Comparison of ENCODE assay signal across 8 cellular contexts in the genomic region with DNA sequence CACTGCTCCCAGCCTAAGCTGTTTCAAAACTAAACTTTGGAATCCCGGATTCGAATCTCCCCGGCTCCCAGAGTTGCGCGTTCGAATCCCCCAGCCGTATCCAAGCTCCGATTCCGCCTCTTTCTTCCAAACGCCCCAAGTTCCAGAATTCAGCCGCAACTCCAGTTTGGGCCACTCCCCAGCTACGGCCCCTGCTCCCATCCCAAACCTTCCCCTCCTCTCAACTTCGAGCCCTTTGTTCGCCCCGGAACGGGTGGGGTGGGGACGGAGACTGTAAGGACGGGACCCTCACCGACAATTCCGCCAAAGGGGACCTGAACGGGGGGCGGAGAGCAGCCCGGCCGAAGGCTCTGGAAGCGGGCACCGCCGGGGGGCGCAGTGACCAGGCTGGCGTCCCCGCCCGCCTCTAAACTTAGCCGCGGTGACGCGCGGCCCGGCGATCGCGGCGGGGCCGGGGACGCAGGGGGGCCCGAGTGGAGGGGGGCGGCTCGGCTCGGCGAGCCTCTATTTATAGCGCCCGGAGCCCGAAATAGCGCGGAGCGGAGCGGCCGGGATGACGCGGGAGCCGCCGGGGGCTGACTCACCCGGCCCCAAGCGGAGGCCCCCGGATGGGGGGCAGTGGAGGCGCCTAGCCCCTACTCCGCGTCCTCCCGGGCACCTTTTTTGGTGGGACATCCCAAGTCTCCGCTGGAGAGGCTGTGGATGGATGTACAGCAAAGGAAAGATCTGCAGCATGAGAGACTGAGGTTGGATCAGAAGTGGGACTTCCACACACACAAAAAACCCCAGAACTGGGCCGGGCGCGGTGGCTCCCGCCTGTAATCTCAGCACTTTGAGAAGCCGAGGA. TPM values are rescaled to one million over a fixed set of nuclear protein-coding genes. Genes with fewer than 3 reads are reported as not detected.
A peak's percentile ranks its signal among the peaks of the same experiment; 100 is the strongest.
DNase-seq lines count a peak whose midpoint lies in the region; ATAC-seq, FAIRE-seq and TF ChIP-seq lines count a peak whose summit lies in the region.

No MANE protein-coding gene starts in this region.

- ATAC-seq in HG03196 (IDR thresholded peaks at IDR 0.05; ENCODE audit: unreplicated experiment) = no peak
- no peak for ATAC-seq in GM19035 (IDR thresholded peaks at IDR 0.05; ENCODE audit: unreplicated experiment)

- H3K27ac ChIP-seq in suprapubic skin = peak overlapping the region; percentile 65

- no peak for TF ChIP-seq EP300 in suprapubic skin (IDR thresholded peaks at IDR 0.05)

- WGBS in suprapubic skin = 6% methylated on average over 32 of the region's 73 CpGs

- TF ChIP-seq POLR2A in suprapubic skin (IDR thresholded peaks at IDR 0.05) = no peak

- DNase-seq in ELR (ENCODE audit: low read depth) (peak; percentile 67), MG63 (peak; percentile 42), bronchial epithelial cell (ENCODE audit: low read depth) (no peak), kidney tubule cell (ENCODE audit: low spot score) (peak; percentile 38), suprapubic skin (ENCODE audit: low spot score in 2 of 2) (peak in 1 of 2 donors; percentile 80), NCI-H526 treated with DMSO at 0.1 percent for 48 hours (lab: John Stamatoyannopoulos, UW) (no peak)

- peak overlapping the region; percentile 47 for H3K4me3 ChIP-seq in MG63
- H3K4me3 ChIP-seq in bronchial epithelial cell (ENCODE audit: low read depth, low read length) = peak overlapping the region; percentile 46
- H3K4me3 ChIP-seq in suprapubic skin = peak overlapping the region; percentile 61

- TF ChIP-seq CTCF in bronchial epithelial cell (IDR thresholded peaks at IDR 0.05; ENCODE audit: insufficient read depth, low read length, severe bottlenecking) (peak; percentile 55), suprapubic skin (IDR thresholded peaks at IDR 0.05) (peak in 1 of 2 donors; percentile 37)

- H3K36me3 ChIP-seq in MG63 (no peaks in the 10 kb centered on the region), bronchial epithelial cell (ENCODE audit: control insufficient read depth, insufficient read depth, low read length) (no peaks in the 10 kb centered on the region), suprapubic skin (no peaks in the 10 kb centered on the region)

- FAIRE-seq in bronchial epithelial cell (lab: Jason Lieb, UNC) = no peak

- H3K27me3 ChIP-seq in MG63 = no peaks in the 10 kb centered on the region
- H3K27me3 ChIP-seq in bronchial epithelial cell (ENCODE audit: control insufficient read depth, insufficient read depth, low read length) = no peaks in the 10 kb centered on the region
- H3K27me3 ChIP-seq in suprapubic skin = no peaks in the 10 kb centered on the region

- peaks cover 53% of the 10 kb centered on the region for H3K4me1 ChIP-seq in suprapubic skin

- H3K9me3 ChIP-seq in MG63 (no peaks in the 10 kb centered on the region), suprapubic skin (no peaks in the 10 kb centered on the region)

RNA-seq across cellular contexts. Expression of a gene that starts 4.9 kb away (rescaled TPM):
- 118 and 167 TPM in 2 replicates for total RNA-seq in MG63 (2014; rRNA removed; shearing (Covaris generic); ENCODE audit: low replicate concordance)
- total RNA-seq in bronchial epithelial cell (65.0 and 78.5 TPM in 2 replicates), suprapubic skin (100 to 1,000 TPM; 102 to 120 (median 106) TPM)

RNA-seq across cellular contexts. Expression of a gene that starts 22.2 kb away (rescaled TPM):
- 27.1 and 44.0 TPM in 2 replicates for total RNA-seq in MG63 (2014; rRNA removed; shearing (Covaris generic); ENCODE audit: low replicate concordance)
- total RNA-seq in bronchial epithelial cell (8.8 and 16.8 TPM in 2 replicates), suprapubic skin (10 to 100 TPM in 2 of 4 donors, 1 to 10 TPM in 2; 4.7 to 12.2 (median 8.0) TPM)

RNA-seq across cellular contexts. Expression of a gene that starts 23.7 kb away (rescaled TPM):
- 5.5 and 7.3 TPM in 2 replicates for total RNA-seq in MG63 (2014; rRNA removed; shearing (Covaris generic); ENCODE audit: low replicate concordance)
- 16.6 and 31.2 TPM in 2 replicates for total RNA-seq in bronchial epithelial cell
- 100 to 1,000 TPM; 195 to 597 (median 280) TPM for total RNA-seq in suprapubic skin

RNA-seq across cellular contexts. Expression of a gene that starts 39.2 kb away (rescaled TPM):
- total RNA-seq in MG63 (2014; rRNA removed; shearing (Covaris generic); ENCODE audit: low replicate concordance) = 0.33 TPM in 1 of 2 replicates, not detected in the other
- 3.6 and 4.2 TPM in 2 replicates for total RNA-seq in bronchial epithelial cell
- 100 to 1,000 TPM; 326 to 676 (median 518) TPM for total RNA-seq in suprapubic skin

RNA-seq across cellular contexts. Expression of a gene that starts 58.2 kb away (rescaled TPM):
- total RNA-seq in MG63 (2014; rRNA removed; shearing (Covaris generic); ENCODE audit: low replicate concordance) = 53.5 and 71.9 TPM in 2 replicates
- total RNA-seq in bronchial epithelial cell (3.9 and 4.6 TPM in 2 replicates), suprapubic skin (10 to 100 TPM; 10.2 to 22.3 (median 14.1) TPM)

Comparison
In these comparisons a context has a peak if more than half of its experiments do, and no peak if none do; other contexts are left out.
1. DNase-seq: peak in ELR (single experiment), MG63 (single experiment) and kidney tubule cell (single experiment); none in bronchial epithelial cell (single experiment) and NCI-H526 treated with DMSO at 0.1 percent for 48 hours (single experiment).
2. Peak in every context shown above with its lines, with median percentiles within 50 percentile points of each other: H3K4me3 ChIP-seq.